8 cellular contexts compared by ENCODE assay signal in genomic region chr11:130068986-130069683, GRCh38. TPM values are rescaled to one million over a fixed set of nuclear protein-coding genes. Genes with fewer than 3 reads are reported as not detected.
DNase-seq lines count a peak whose midpoint lies in the region; ATAC-seq, FAIRE-seq and TF ChIP-seq lines count a peak whose summit lies in the region.

No MANE protein-coding gene starts in this region.

- no peaks in the 10 kb centered on the region for H3K36me3 ChIP-seq in KOPT-K1 (ENCODE audit: insufficient read depth, low read length)
- H3K36me3 ChIP-seq in ascending aorta: no peaks in the 10 kb centered on the region

- TF ChIP-seq CTCF in ascending aorta (IDR thresholded peaks at IDR 0.05) (peak in 2 of 3 experiments; percentile 8 to 37), D721Med (IDR thresholded peaks at IDR 0.05; ENCODE audit: insufficient read depth, missing control alignments) (no peak)

- intact Hi-C loops in ascending aorta (cut with DNase I): loop anchor here (1.0 to 5.0 kb wide), 8 partner anchors 56 to 848 kb away; partner anchors contain the start of genes NFRKB, SNX19 and ZBTB44
- intact Hi-C loops in right cardiac atrium (cut with DNase I): loop anchor here in 2 of 4 donors (5.0 kb wide), 1 partner anchor 67 kb away; the partner anchor contains the start of gene PRDM10 (in 2 of the 2)

- peak; percentile 88 for DNase-seq in GM04504 (ENCODE audit: low read depth)
- DNase-seq in H4 (ENCODE audit: low spot score): peak; percentile 55
- peak; percentile 28 to 91 for DNase-seq in ascending aorta (ENCODE audit: low spot score in 2 of 2)
- peak; percentile 87 to 95 (median 94) for DNase-seq in right cardiac atrium
- peak; percentile 71 for DNase-seq in putamen (ENCODE audit: low spot score)
- DNase-seq in D721Med (ENCODE audit: insufficient read length, low spot score): no peak

- under 1% methylated on average over 56 of the region's 56 CpGs for WGBS in right cardiac atrium

- H3K4me3 ChIP-seq in ascending aorta (peak overlapping the region; percentile 87 to 96), right cardiac atrium (ENCODE audit: low read length) (peak overlapping the region; percentile 83)

- ATAC-seq in SK-N-SH treated with all-trans-retinoic acid at 6 μM for 48 hours: peak; percentile 83
- ATAC-seq in right cardiac atrium: peak; percentile 88 to 91

- H3K27me3 ChIP-seq in ascending aorta: no peaks in the 10 kb centered on the region
- no peaks in the 10 kb centered on the region for H3K27me3 ChIP-seq in right cardiac atrium (ENCODE audit: control insufficient read depth, insufficient read depth)

- FAIRE-seq in D721Med (lab: Jason Lieb, UNC): no peak

- H3K4me1 ChIP-seq in ascending aorta: peaks cover 11 to 12% of the 10 kb centered on the region in 2 donors
- no peaks in the 10 kb centered on the region for H3K4me1 ChIP-seq in right cardiac atrium (ENCODE audit: control insufficient read depth, insufficient read depth, low read length)

- H3K9me3 ChIP-seq in KOPT-K1 (ENCODE audit: insufficient read depth, low read length, poor library complexity, severe bottlenecking): no peaks in the 10 kb centered on the region
- H3K9me3 ChIP-seq in ascending aorta: no peaks in the 10 kb centered on the region
- H3K9me3 ChIP-seq in right cardiac atrium (ENCODE audit: control insufficient read depth, low read length): no peaks in the 10 kb centered on the region

- H3K27ac ChIP-seq in KOPT-K1 (ENCODE audit: low read depth, low read length, poor library complexity, severe bottlenecking) (peak overlapping the region; percentile 17), ascending aorta (peak overlapping the region; percentile 92 to 96), right cardiac atrium (ENCODE audit: low read length) (peak overlapping the region; percentile 90)

TF ChIP-seq in SK-N-SH treated with all-trans-retinoic acid at 6 μM for 48 hours, 23 proteins besides CTCF, POLR2A, EP300 and RAD21:
- TF ChIP-seq BACH2 (CRISPR knock-in tag; IDR thresholded peaks at IDR 0.05; ENCODE audit: borderline replicate concordance) (no peak), GLIS3 (CRISPR knock-in tag; IDR thresholded peaks at IDR 0.05) (no peak), TCF4 (CRISPR knock-in tag; IDR thresholded peaks at IDR 0.05; ENCODE audit: borderline replicate concordance) (no peak)
- TF ChIP-seq, protein P1, sequence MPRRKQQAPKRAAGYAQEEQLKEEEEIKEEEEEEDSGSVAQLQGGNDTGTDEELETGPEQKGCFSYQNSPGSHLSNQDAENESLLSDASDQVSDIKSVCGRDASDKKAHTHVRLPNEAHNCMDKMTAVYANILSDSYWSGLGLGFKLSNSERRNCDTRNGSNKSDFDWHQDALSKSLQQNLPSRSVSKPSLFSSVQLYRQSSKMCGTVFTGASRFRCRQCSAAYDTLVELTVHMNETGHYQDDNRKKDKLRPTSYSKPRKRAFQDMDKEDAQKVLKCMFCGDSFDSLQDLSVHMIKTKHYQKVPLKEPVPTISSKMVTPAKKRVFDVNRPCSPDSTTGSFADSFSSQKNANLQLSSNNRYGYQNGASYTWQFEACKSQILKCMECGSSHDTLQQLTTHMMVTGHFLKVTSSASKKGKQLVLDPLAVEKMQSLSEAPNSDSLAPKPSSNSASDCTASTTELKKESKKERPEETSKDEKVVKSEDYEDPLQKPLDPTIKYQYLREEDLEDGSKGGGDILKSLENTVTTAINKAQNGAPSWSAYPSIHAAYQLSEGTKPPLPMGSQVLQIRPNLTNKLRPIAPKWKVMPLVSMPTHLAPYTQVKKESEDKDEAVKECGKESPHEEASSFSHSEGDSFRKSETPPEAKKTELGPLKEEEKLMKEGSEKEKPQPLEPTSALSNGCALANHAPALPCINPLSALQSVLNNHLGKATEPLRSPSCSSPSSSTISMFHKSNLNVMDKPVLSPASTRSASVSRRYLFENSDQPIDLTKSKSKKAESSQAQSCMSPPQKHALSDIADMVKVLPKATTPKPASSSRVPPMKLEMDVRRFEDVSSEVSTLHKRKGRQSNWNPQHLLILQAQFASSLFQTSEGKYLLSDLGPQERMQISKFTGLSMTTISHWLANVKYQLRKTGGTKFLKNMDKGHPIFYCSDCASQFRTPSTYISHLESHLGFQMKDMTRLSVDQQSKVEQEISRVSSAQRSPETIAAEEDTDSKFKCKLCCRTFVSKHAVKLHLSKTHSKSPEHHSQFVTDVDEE (CRISPR knock-in tag; IDR thresholded peaks at IDR 0.05): 0 out of 2 replicates have a peak, but pooled peaks have one; percentile 14
- TF ChIP-seq, protein P2, sequence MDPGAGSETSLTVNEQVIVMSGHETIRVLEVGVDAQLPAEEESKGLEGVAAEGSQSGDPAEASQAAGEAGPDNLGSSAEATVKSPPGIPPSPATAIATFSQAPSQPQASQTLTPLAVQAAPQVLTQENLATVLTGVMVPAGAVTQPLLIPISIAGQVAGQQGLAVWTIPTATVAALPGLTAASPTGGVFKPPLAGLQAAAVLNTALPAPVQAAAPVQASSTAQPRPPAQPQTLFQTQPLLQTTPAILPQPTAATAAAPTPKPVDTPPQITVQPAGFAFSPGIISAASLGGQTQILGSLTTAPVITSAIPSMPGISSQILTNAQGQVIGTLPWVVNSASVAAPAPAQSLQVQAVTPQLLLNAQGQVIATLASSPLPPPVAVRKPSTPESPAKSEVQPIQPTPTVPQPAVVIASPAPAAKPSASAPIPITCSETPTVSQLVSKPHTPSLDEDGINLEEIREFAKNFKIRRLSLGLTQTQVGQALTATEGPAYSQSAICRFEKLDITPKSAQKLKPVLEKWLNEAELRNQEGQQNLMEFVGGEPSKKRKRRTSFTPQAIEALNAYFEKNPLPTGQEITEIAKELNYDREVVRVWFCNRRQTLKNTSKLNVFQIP (CRISPR knock-in tag; IDR thresholded peaks at IDR 0.05; ENCODE audit: borderline replicate concordance, low read depth): no peak

RNA-seq across cellular contexts. Expression of gene APLP2, which starts 0.6 kb away (rescaled TPM):
- 122 and 146 TPM in 2 replicates for total RNA-seq in H4 (2014; rRNA removed; shearing (Covaris generic))
- 216 TPM for total RNA-seq in ascending aorta
- total RNA-seq in right cardiac atrium: 100 to 1,000 TPM; 311 to 375 (median 344) TPM
- polyA plus RNA-seq in right cardiac atrium: 228 TPM

Comparison
In these comparisons a context has a peak if more than half of its experiments do, and no peak if none do; other contexts are left out.
1. H3K27ac ChIP-seq: peak in every context shown above with its lines; median percentile 94 in ascending aorta; 90 in right cardiac atrium; 17 in KOPT-K1.